In genomic region chr12:62127516-62127915, GRCh38 we compare ENCODE assay signal across 9 cellular contexts.
"Had no signal": no experiment of that assay in that cellular context is flagged by ENCODE, and none has a peak within 500 bp of the region (broad histone marks: within the 10 kb centered on the region; RNA-seq: fewer than 3 reads in every experiment).

No MANE protein-coding gene starts in this region.

- H3K36me3 ChIP-seq: HAP-1 had no signal

- H3K4me3 Mint-ChIP-seq: GM23338, HFFc6 had no signal

- FAIRE-seq: H1, H54, HTR-8/SVneo, K562 had no signal

- H3K4me1 ChIP-seq: HAP-1 had no signal

- H3K27ac Mint-ChIP-seq: GM23338, HFFc6 had no signal

- H3K4me3 ChIP-seq: GM23338, HAP-1, K562 had no signal

- H3K9me3 ChIP-seq: HAP-1 had no signal

- H3K4me2 ChIP-seq: GM23338 had no signal

- DNase-seq: HFFc6, IMR-90 had no signal

- ATAC-seq: GM23338, HCT116, K562 had no signal

- H2AFZ ChIP-seq: GM23338 had no signal

- H3K9me3 Mint-ChIP-seq: GM23338, HFFc6 had no signal
